17 cellular contexts compared by ENCODE assay signal in the genomic region with DNA sequence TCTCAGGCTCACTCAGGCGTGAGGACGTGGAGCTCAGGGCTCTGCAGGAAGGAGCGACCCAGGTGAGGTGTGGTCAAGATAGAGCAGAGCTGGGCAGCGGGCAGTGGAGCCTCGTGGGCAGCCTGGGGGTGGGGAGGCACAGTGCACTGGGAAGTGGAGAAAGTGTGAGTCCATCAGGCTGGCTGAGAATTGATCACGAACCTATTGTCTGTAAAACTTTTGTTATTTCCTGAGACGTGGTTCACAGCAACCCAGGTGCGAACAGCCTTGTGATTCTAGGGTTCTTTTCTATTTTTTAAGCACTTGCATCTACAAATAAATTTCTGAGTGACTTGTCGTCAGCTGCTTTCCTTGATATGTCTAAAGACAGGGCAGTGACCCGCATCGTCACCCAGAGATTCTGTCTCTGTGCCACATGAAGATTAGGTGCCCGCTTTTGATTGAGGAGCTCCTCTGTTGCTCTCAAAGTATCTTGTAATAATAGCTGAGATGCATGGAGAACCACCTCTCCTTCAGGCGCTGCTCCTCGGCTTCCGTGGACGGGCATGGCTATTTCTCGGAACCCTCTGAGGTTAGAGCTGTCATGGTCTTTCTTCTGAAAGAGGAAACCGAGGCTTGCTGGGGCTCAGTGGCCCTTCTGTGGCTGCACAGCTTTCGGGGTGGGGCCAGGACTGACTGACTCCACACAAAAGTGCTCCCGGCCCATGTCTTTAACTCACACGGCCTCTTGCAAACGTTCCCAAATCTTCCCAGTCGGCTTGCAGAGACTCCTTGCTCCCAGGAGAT. TPM values are rescaled to one million over a fixed set of nuclear protein-coding genes. Genes with fewer than 3 reads are reported as not detected.
DNase-seq lines count a peak whose midpoint lies in the region; ATAC-seq and TF ChIP-seq lines count a peak whose summit lies in the region.
"Had no signal": no experiment of that assay in that cellular context is flagged by ENCODE, and none has a peak within 500 bp of the region (broad histone marks: within the 10 kb centered on the region; RNA-seq: fewer than 3 reads in every experiment).

No MANE protein-coding gene starts in this region.

- H3K4me1 ChIP-seq in mucosa of rectum (ENCODE audit: control insufficient read depth in 2 of 2, insufficient read depth in 2 of 2, low read length in 2 of 2) (peaks cover 0 to 4% of the 10 kb centered on the region in 2 donors), MM.1S (ENCODE audit: low read length) (peaks cover 13% of the 10 kb centered on the region; the same call in 1 of the 2 replicates), left lung (no peaks in the 10 kb centered on the region), right cardiac atrium (ENCODE audit: control insufficient read depth, insufficient read depth, low read length) (no peaks in the 10 kb centered on the region)

- H4K20me1 ChIP-seq in MM.1S (ENCODE audit: insufficient read depth, low read length): no peaks in the 10 kb centered on the region

- TF ChIP-seq CTCF in MM.1S (IDR thresholded peaks at IDR 0.05; ENCODE audit: low read length): no peak
- no peak for TF ChIP-seq CTCF in left lung (IDR thresholded peaks at IDR 0.05)

- no peak overlapping the region for H2AFZ ChIP-seq in MM.1S (ENCODE audit: low read length)
- H2AFZ ChIP-seq: GM23338 had no signal

- peak overlapping the region; percentile 32 to 59 for H3K27ac ChIP-seq in mucosa of rectum (ENCODE audit: low read depth in 2 of 2, low read length in 2 of 2)
- no peak overlapping the region for H3K27ac ChIP-seq in MM.1S (ENCODE audit: low read length)
- no peak overlapping the region for H3K27ac ChIP-seq in left lung
- no peak overlapping the region for H3K27ac ChIP-seq in right cardiac atrium (ENCODE audit: low read length)
- H3K27ac ChIP-seq: SK-N-MC had no signal

- intact Hi-C loops in left lung (cut with DNase I) (no loop called here), right cardiac atrium (cut with DNase I) (no loop called here)

- H3F3A ChIP-seq in MM.1S (ENCODE audit: insufficient read depth, low read length): no peaks in the 10 kb centered on the region

- peak; percentile 41 for TF ChIP-seq POLR2A in GM18505 (IDR thresholded peaks at IDR 0.05; ENCODE audit: borderline replicate concordance, extremely low read depth, insufficient read depth, insufficient read length)

- no peak for ATAC-seq in GM18505 (IDR thresholded peaks at IDR 0.05; ENCODE audit: unreplicated experiment)
- peak; percentile 27 for ATAC-seq in GM19467 (IDR thresholded peaks at IDR 0.05; ENCODE audit: unreplicated experiment)
- peak; percentile 44 for ATAC-seq in HG03571 (IDR thresholded peaks at IDR 0.05; ENCODE audit: unreplicated experiment)
- no peak for ATAC-seq in left lung
- ATAC-seq in right cardiac atrium: no peak
- ATAC-seq: GM23338; stimulated activated naive CD8-positive, alpha-beta T cell treated with anti-CD3 and anti-CD28 coated beads, Interleukin-15, amount 100 ng/mL, for 72 hours had no signal

- H3K79me2 ChIP-seq in MM.1S (ENCODE audit: low read length): no peaks in the 10 kb centered on the region

- H3K9me2 ChIP-seq in MM.1S (replicated peaks; ENCODE audit: insufficient read depth, low read length): no peaks in the 10 kb centered on the region

- no peak overlapping the region for H3K4me2 ChIP-seq in MM.1S (ENCODE audit: low read depth, low read length)
- H3K4me2 ChIP-seq: GM23338 had no signal

- H3K4me3 ChIP-seq in mucosa of rectum (ENCODE audit: low read length in 2 of 2) (peak overlapping the region in 1 of 2 donors; percentile 37), MM.1S (ENCODE audit: low read length) (no peak overlapping the region), left lung (no peak overlapping the region), right cardiac atrium (ENCODE audit: low read length) (no peak overlapping the region)
- H3K4me3 ChIP-seq: GM23338, SK-N-MC had no signal

- H3K36me3 ChIP-seq in mucosa of rectum (ENCODE audit: control insufficient read depth in 2 of 2, insufficient read depth in 2 of 2, low read length in 2 of 2) (no peaks in the 10 kb centered on the region), MM.1S (replicated peaks; ENCODE audit: insufficient read depth, low read length) (no peaks in the 10 kb centered on the region), left lung (no peaks in the 10 kb centered on the region)

- H3K27me3 ChIP-seq in mucosa of rectum (ENCODE audit: control insufficient read depth in 2 of 2, insufficient read depth in 2 of 2, low read length in 2 of 2): no peaks in the 10 kb centered on the region
- no peaks in the 10 kb centered on the region for H3K27me3 ChIP-seq in MM.1S (replicated peaks; ENCODE audit: insufficient read depth, low read length)
- H3K27me3 ChIP-seq in left lung: no peaks in the 10 kb centered on the region
- H3K27me3 ChIP-seq in right cardiac atrium (ENCODE audit: control insufficient read depth, insufficient read depth): no peaks in the 10 kb centered on the region

- DNase-seq in MM.1S: no peak
- no peak for DNase-seq in left lung
- no peak for DNase-seq in GF-D8 (lab: John Stamatoyannopoulos, UW)
- DNase-seq in right cardiac atrium: no peak
- DNase-seq: NCI-H345; stimulated activated naive CD8-positive, alpha-beta T cell treated with anti-CD3 and anti-CD28 coated beads, Interleukin-15, amount 100 ng/mL, for 72 hours had no signal

- H3K9ac ChIP-seq in mucosa of rectum (ENCODE audit: low read depth in 1 of 2, low read length in 2 of 2) (no peak overlapping the region), MM.1S (ENCODE audit: low read length) (no peak overlapping the region)

- WGBS in right cardiac atrium: 79% methylated on average over 23 of the region's 23 CpGs

- H3K9me3 ChIP-seq in mucosa of rectum (ENCODE audit: control insufficient read depth in 2 of 2, low read length in 2 of 2) (no peaks in the 10 kb centered on the region), MM.1S (replicated peaks; ENCODE audit: insufficient read depth, low read length) (no peaks in the 10 kb centered on the region), left lung (no peaks in the 10 kb centered on the region), right cardiac atrium (ENCODE audit: control insufficient read depth, low read length) (no peaks in the 10 kb centered on the region)

RNA-seq across cellular contexts. Expression of a gene that starts 0.7 kb away (rescaled TPM):
- total RNA-seq in left lung (under 1 TPM in 1 of 2 donors, not detected in 1; 0.71 TPM), right cardiac atrium (not detected)
- polyA plus RNA-seq in right cardiac atrium: not detected
- total RNA-seq: cardiac septum, Daoy, fibroblast of villous mesenchyme, GM23338, mesenteric fat pad had no signal
- polyA plus RNA-seq: GM23338 had no signal

RNA-seq across cellular contexts. Expression of a gene that starts 35.5 kb away (rescaled TPM):
- total RNA-seq in left lung (not detected), right cardiac atrium (not detected)
- polyA plus RNA-seq in right cardiac atrium: not detected
- total RNA-seq: cardiac septum, Daoy, fibroblast of villous mesenchyme, GM23338, mesenteric fat pad had no signal
- polyA plus RNA-seq: GM23338, small intestine had no signal

Comparison
In these comparisons a context has a peak if more than half of its experiments do, and no peak if none do; other contexts are left out.
1. ATAC-seq: peak in GM19467 (single experiment) and HG03571 (single experiment); none in GM18505 (single experiment), left lung (single experiment) and right cardiac atrium (0 of 2).
2. H3K27ac ChIP-seq: peak in mucosa of rectum (2 of 2); none in MM.1S (single experiment), left lung (0 of 2) and right cardiac atrium (single experiment).